ENCODE assay signal across 11 cellular contexts in genomic region chr15:70339551-70340517, GRCh38.
DNase-seq lines count a peak whose midpoint lies in the region; ATAC-seq and TF ChIP-seq lines count a peak whose summit lies in the region.
"Had no signal": no experiment of that assay in that cellular context is flagged by ENCODE, and none has a peak within 500 bp of the region (broad histone marks: within the 10 kb centered on the region; RNA-seq: fewer than 3 reads in every experiment).

No MANE protein-coding gene starts in this region.

- H3K27me3 ChIP-seq in fibroblast of lung (ENCODE audit: control insufficient read depth, insufficient read depth, low read length), result peaks cover 10% of the 10 kb centered on the region
- H3K27me3 ChIP-seq in upper lobe of left lung, result no peaks in the 10 kb centered on the region

- H3K79me2 ChIP-seq in fibroblast of lung (ENCODE audit: control insufficient read depth, insufficient read depth, low read length), result no peaks in the 10 kb centered on the region

- no peak for TF ChIP-seq POLR2A in upper lobe of left lung (IDR thresholded peaks at IDR 0.05)

- TF ChIP-seq CTCF in fibroblast of lung (conservative IDR thresholded peaks at IDR 0.05 in 1 of 2, IDR thresholded peaks at IDR 0.05 in 1 of 2; ENCODE audit: low read depth in 1 of 2, low read length in 2 of 2), result no peak
- TF ChIP-seq CTCF in upper lobe of left lung (IDR thresholded peaks at IDR 0.05), result no peak

- H3K4me2 ChIP-seq in fibroblast of lung (ENCODE audit: extremely low read depth, insufficient read depth, low read length), result no peak overlapping the region

- peaks cover 2% of the 10 kb centered on the region for H3K4me1 ChIP-seq in fibroblast of lung (ENCODE audit: control insufficient read depth, extremely low read depth, insufficient read depth, low read length)
- peaks cover 3 to 19% (median 13%) of the 10 kb centered on the region in 4 donors for H3K4me1 ChIP-seq in upper lobe of left lung
- H3K4me1 ChIP-seq: HAP-1 had no signal

- ATAC-seq in Right ventricle myocardium superior (ENCODE audit: poor library complexity), result no peak
- ATAC-seq in upper lobe of left lung (ENCODE audit: low FRiP score in 2 of 2), result peak; percentile 65 to 83
- ATAC-seq in HG02759 (IDR thresholded peaks at IDR 0.05; ENCODE audit: unreplicated experiment), result no peak

- no peaks in the 10 kb centered on the region for H3K36me3 ChIP-seq in fibroblast of lung (ENCODE audit: control insufficient read depth, insufficient read depth, low read length)
- no peaks in the 10 kb centered on the region for H3K36me3 ChIP-seq in upper lobe of left lung
- H3K36me3 ChIP-seq: HAP-1 had no signal

- H3K27ac ChIP-seq in fibroblast of lung (ENCODE audit: insufficient read depth, low read length) (no peak overlapping the region), upper lobe of left lung (peak overlapping the region in 3 of 4 donors; percentile 2 to 45 (median 24))

- H2AFZ ChIP-seq in fibroblast of lung (ENCODE audit: low read length), result no peak overlapping the region

- no peak for TF ChIP-seq EP300 in upper lobe of left lung (IDR thresholded peaks at IDR 0.05)

- no peaks in the 10 kb centered on the region for H3K9me3 ChIP-seq in fibroblast of lung (ENCODE audit: control insufficient read depth, insufficient read depth, low read depth, low read length)
- peaks cover 0 to 5% (median 4%) of the 10 kb centered on the region in 4 donors for H3K9me3 ChIP-seq in upper lobe of left lung
- H3K9me3 ChIP-seq: HAP-1 had no signal

- H3K4me3 ChIP-seq in fibroblast of lung (replicated peaks in 1 of 4; ENCODE audit: control extremely low read depth in 1 of 4, insufficient read depth in 1 of 4, low read depth in 3 of 4, low read length in 4 of 4), result no peak overlapping the region
- no peak overlapping the region for H3K4me3 ChIP-seq in upper lobe of left lung
- H3K4me3 ChIP-seq: HAP-1 had no signal

- no peak overlapping the region for H3K9ac ChIP-seq in fibroblast of lung (ENCODE audit: insufficient read depth, low read length)

- H4K20me1 ChIP-seq in fibroblast of lung (ENCODE audit: control insufficient read depth, extremely low read depth, insufficient read depth, low read length), result no peaks in the 10 kb centered on the region

- intact Hi-C loops in cardiac septum (cut with DNase I) (no loop called here), Right ventricle myocardium superior (cut with DNase I) (no loop called here)

- WGBS in upper lobe of left lung, 2 donors, result 51 to 52% methylated on average over 10 to 12 of the region's 12 CpGs

- DNase-seq in cardiac septum (ENCODE audit: low spot score) (peak; percentile 53), Right ventricle myocardium superior (no peak), NCI-H748 (lab: John Stamatoyannopoulos, UW; ENCODE audit: unreplicated experiment) (peak; percentile 88), fibroblast of lung (ENCODE audit: low read depth in 2 of 2) (peak; percentile 56 to 67), upper lobe of left lung (no peak), anterior cingulate cortex (lab: John Stamatoyannopoulos, UW) (no peak), 8988T (no peak)
- DNase-seq: midbrain, T-helper 2 cell had no signal

Comparison
In these comparisons a context has a peak if more than half of its experiments do, and no peak if none do; other contexts are left out.
1. DNase-seq: peak in cardiac septum (single experiment), NCI-H748 (single experiment) and fibroblast of lung (2 of 2); none in Right ventricle myocardium superior (single experiment), upper lobe of left lung (0 of 2), anterior cingulate cortex (0 of 58) and 8988T (single experiment).
2. ATAC-seq: peak in upper lobe of left lung (2 of 2); none in Right ventricle myocardium superior (single experiment) and HG02759 (single experiment).